ENCODE assay signal across 1 cellular context in genomic region chr17:50372708-50373556, GRCh38.
A peak's percentile ranks its signal among the peaks of the same experiment; 100 is the strongest.
TF ChIP-seq lines count a peak whose summit lies in the region.

TSS of gene EME1 (plus strand) at chr17:50373229. CDS start at chr17:50375209, 1,980 bp downstream.
TSS of gene MRPL27 (minus strand) at chr17:50373184. CDS start at chr17:50373170, 14 bp downstream.

TF ChIP-seq in HepG2, 621 proteins besides CTCF, POLR2A, EP300 and RAD21 (continued from another document and continues in another):
- peak; percentile 100 for TF ChIP-seq SAP130 (CRISPR knock-in tag; IDR thresholded peaks at IDR 0.05; ENCODE audit: low read depth)
- TF ChIP-seq SSRP1 (CRISPR knock-in tag; IDR thresholded peaks at IDR 0.05): peak; percentile 79; the same call in 1 of the 2 replicates
- TF ChIP-seq BHLHE40 (IDR thresholded peaks at IDR 0.05; ENCODE audit: low read length): peak; percentile 95
- peak; percentile 99 for TF ChIP-seq PHF20 (CRISPR knock-in tag; IDR thresholded peaks at IDR 0.05)
- TF ChIP-seq ZBTB8A (CRISPR knock-in tag; IDR thresholded peaks at IDR 0.05; ENCODE audit: borderline replicate concordance, low read depth): peak; percentile 73; the same call in 1 of the 2 replicates
- peak; percentile 47; the same call in 1 of the 2 replicates for TF ChIP-seq CHD2 (IDR thresholded peaks at IDR 0.05; ENCODE audit: low read depth, low read length)
- peak; percentile 51; the same call in 1 of the 2 replicates for TF ChIP-seq AHR (CRISPR knock-in tag; IDR thresholded peaks at IDR 0.05)
- no peak for TF ChIP-seq FOXA1 (IDR thresholded peaks at IDR 0.05)
- no peak; the same call in 1 of the 2 replicates for TF ChIP-seq FOXA1 (CRISPR knock-in tag; IDR thresholded peaks at IDR 0.05)
- peak; percentile 100 for TF ChIP-seq DMAP1 (CRISPR knock-in tag; IDR thresholded peaks at IDR 0.05)
- no peak; the same call in 1 of the 2 replicates for TF ChIP-seq ZNF646 (CRISPR knock-in tag; IDR thresholded peaks at IDR 0.05)
- TF ChIP-seq THYN1 (CRISPR knock-in tag; IDR thresholded peaks at IDR 0.05; ENCODE audit: borderline replicate concordance, low read depth): no peak
- peak; percentile 94 for TF ChIP-seq ZNF556 (CRISPR knock-in tag; IDR thresholded peaks at IDR 0.05; ENCODE audit: borderline replicate concordance)
- peak; percentile 90; the same call in 1 of the 2 replicates for TF ChIP-seq ZNF614 (CRISPR knock-in tag; IDR thresholded peaks at IDR 0.05; ENCODE audit: borderline replicate concordance)
- no peak for TF ChIP-seq CERS6 (CRISPR knock-in tag; IDR thresholded peaks at IDR 0.05)
- no peak for TF ChIP-seq NFYB (CRISPR knock-in tag; IDR thresholded peaks at IDR 0.05)
- peak; percentile 54; the same call in 1 of the 2 replicates for TF ChIP-seq EHMT2 (IDR thresholded peaks at IDR 0.05; ENCODE audit: borderline replicate concordance, low read depth, low read length)
- peak; percentile 74; the same call in 1 of the 2 replicates for TF ChIP-seq ZNF251 (CRISPR knock-in tag; IDR thresholded peaks at IDR 0.05)
- TF ChIP-seq JDP2 (CRISPR knock-in tag; IDR thresholded peaks at IDR 0.05; ENCODE audit: borderline replicate concordance): no peak
- peak; percentile 61 for TF ChIP-seq HNRNPLL (IDR thresholded peaks at IDR 0.05; ENCODE audit: low read depth, low read length, poor library complexity, severe bottlenecking)
- peak; percentile 65; the same call in 1 of the 2 replicates for TF ChIP-seq NFIC (IDR thresholded peaks at IDR 0.05; ENCODE audit: low read length)
- TF ChIP-seq SPEN (CRISPR knock-in tag; IDR thresholded peaks at IDR 0.05; ENCODE audit: low read depth): peak; percentile 96
- peak; percentile 99 for TF ChIP-seq ASH2L (IDR thresholded peaks at IDR 0.05; ENCODE audit: insufficient read length, low read depth, low read length)
- peak; percentile 87; the same call in 1 of the 2 replicates for TF ChIP-seq ZNF275 (CRISPR knock-in tag; IDR thresholded peaks at IDR 0.05; ENCODE audit: borderline replicate concordance)
- no peak for TF ChIP-seq MATR3 (CRISPR knock-in tag; IDR thresholded peaks at IDR 0.05)
- TF ChIP-seq ZNF687 (CRISPR knock-in tag; IDR thresholded peaks at IDR 0.05): peak; percentile 99
- TF ChIP-seq ZBTB33 (CRISPR knock-in tag; IDR thresholded peaks at IDR 0.05): peak; percentile 34; the same call in 1 of the 2 replicates
- no peak for TF ChIP-seq KDM6A (CRISPR knock-in tag; IDR thresholded peaks at IDR 0.05; ENCODE audit: low read depth)
- peak; percentile 70; the same call in 1 of the 2 replicates for TF ChIP-seq ZNF570 (CRISPR knock-in tag; IDR thresholded peaks at IDR 0.05; ENCODE audit: borderline replicate concordance)
- TF ChIP-seq REPIN1 (CRISPR knock-in tag; IDR thresholded peaks at IDR 0.05; ENCODE audit: borderline replicate concordance, low read depth): peak; percentile 97
- peak; percentile 87 for TF ChIP-seq RBFOX2 (IDR thresholded peaks at IDR 0.05; ENCODE audit: low read depth, low read length)
- TF ChIP-seq ZNF552 (CRISPR knock-in tag; IDR thresholded peaks at IDR 0.05; ENCODE audit: borderline replicate concordance): peak; percentile 64; the same call in 1 of the 2 replicates
- TF ChIP-seq ZNF326 (CRISPR knock-in tag; IDR thresholded peaks at IDR 0.05; ENCODE audit: borderline replicate concordance): no peak
- no peak for TF ChIP-seq JARID2 (CRISPR knock-in tag; IDR thresholded peaks at IDR 0.05; ENCODE audit: insufficient replicate concordance)
- no peak for TF ChIP-seq ZFP62 (CRISPR knock-in tag; IDR thresholded peaks at IDR 0.05)
- no peak for TF ChIP-seq NFAT5 (CRISPR knock-in tag; IDR thresholded peaks at IDR 0.05)
- TF ChIP-seq CCAR2 (optimal IDR thresholded peaks at IDR 0.05; ENCODE audit: low read depth, low read length): no peak
- TF ChIP-seq PREB (CRISPR knock-in tag; IDR thresholded peaks at IDR 0.05): 0 out of 2 replicates have a peak, but pooled peaks have one; percentile 54
- TF ChIP-seq NFRKB (IDR thresholded peaks at IDR 0.05): peak; percentile 66; the same call in 1 of the 2 replicates
